1 cellular context compared by ENCODE assay signal in the genomic region with DNA sequence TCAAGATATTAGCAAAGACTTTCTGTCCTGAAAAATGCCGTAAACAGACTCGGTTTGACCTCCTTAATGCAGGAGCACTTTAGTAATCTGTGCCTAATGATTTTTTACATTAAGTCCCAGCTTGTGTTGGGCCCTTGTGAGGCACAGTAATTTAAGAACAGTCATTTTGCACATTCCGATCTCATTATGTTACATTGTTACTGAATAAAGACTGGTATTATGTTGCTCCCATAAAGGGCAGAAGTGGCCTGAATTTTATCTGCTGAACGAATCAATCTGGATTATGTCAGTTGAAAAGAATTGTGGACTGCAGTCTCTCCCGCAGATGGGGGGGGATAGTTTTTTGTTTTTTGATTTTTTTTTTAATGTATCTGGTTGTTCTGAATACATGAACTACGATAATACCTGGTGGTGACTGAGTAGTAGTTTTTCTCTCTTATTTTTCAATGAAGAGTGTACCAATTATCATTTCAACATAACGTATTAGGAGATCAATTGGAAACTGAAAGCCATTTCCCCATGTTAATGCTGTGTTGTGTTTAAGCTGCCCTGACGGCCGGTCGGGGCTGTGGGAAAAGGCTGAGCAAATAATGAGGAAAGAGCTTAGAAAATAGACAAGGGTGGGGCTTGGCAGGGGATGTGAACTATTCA.
TF ChIP-seq lines count a peak whose summit lies in the region.

No MANE protein-coding gene starts in this region.

TF ChIP-seq in HEK293, 187 proteins besides CTCF, POLR2A, EP300 and RAD21 (continued from another document):
- TF ChIP-seq BCL11B (tag by site-specific recombination; IDR thresholded peaks at IDR 0.05; ENCODE audit: low read depth) (no peak; the same call in 1 of the 2 replicates), ZNF549 (tag by site-specific recombination; IDR thresholded peaks at IDR 0.05) (no peak), ZNF555 (tag by site-specific recombination; conservative IDR thresholded peaks at IDR 0.05) (no peak), ZNF747 (tag by site-specific recombination; IDR thresholded peaks at IDR 0.05) (no peak), ZNF133 (tag by site-specific recombination; IDR thresholded peaks at IDR 0.05) (no peak), ZNF558 (tag by site-specific recombination; IDR thresholded peaks at IDR 0.05) (peak; percentile 71), REPIN1 (tag by site-specific recombination; IDR thresholded peaks at IDR 0.05; ENCODE audit: low read depth) (no peak), ZFP41 (tag by site-specific recombination; IDR thresholded peaks at IDR 0.05; ENCODE audit: borderline replicate concordance) (no peak), ZNF521 (tag by site-specific recombination; IDR thresholded peaks at IDR 0.05) (no peak), ZNF37A (tag by site-specific recombination; IDR thresholded peaks at IDR 0.05) (no peak), ZXDB (tag by site-specific recombination; IDR thresholded peaks at IDR 0.05) (peak; percentile 79), ZNF404 (tag by site-specific recombination; IDR thresholded peaks at IDR 0.05) (no peak), ZNF354C (tag by site-specific recombination; IDR thresholded peaks at IDR 0.05; ENCODE audit: borderline replicate concordance, low read depth) (no peak), ZNF416 (tag by site-specific recombination; IDR thresholded peaks at IDR 0.05) (no peak), KLF7 (tag by site-specific recombination; IDR thresholded peaks at IDR 0.05; ENCODE audit: borderline replicate concordance) (no peak), BCL11A (tag by site-specific recombination; IDR thresholded peaks at IDR 0.05; ENCODE audit: low read depth) (peak; percentile 90), OSR2 (tag by site-specific recombination; IDR thresholded peaks at IDR 0.05) (peak; percentile 63; the same call in 1 of the 2 replicates), ZNF837 (tag by site-specific recombination; IDR thresholded peaks at IDR 0.05) (no peak), ZNF48 (tag by site-specific recombination; IDR thresholded peaks at IDR 0.05) (no peak), ZNF157 (tag by site-specific recombination; IDR thresholded peaks at IDR 0.05) (no peak), ZNF155 (tag by site-specific recombination; IDR thresholded peaks at IDR 0.05) (no peak), ZFP69B (tag by site-specific recombination; IDR thresholded peaks at IDR 0.05) (peak; percentile 55), ZNF175 (tag by site-specific recombination; IDR thresholded peaks at IDR 0.05) (no peak), ZBTB8A (tag by site-specific recombination; IDR thresholded peaks at IDR 0.05) (peak; percentile 66; the same call in 1 of the 2 replicates), ZNF19 (tag by site-specific recombination; IDR thresholded peaks at IDR 0.05; ENCODE audit: low read depth) (no peak), YY2 (tag by site-specific recombination; IDR thresholded peaks at IDR 0.05) (no peak)
- TF ChIP-seq, protein P1, sequence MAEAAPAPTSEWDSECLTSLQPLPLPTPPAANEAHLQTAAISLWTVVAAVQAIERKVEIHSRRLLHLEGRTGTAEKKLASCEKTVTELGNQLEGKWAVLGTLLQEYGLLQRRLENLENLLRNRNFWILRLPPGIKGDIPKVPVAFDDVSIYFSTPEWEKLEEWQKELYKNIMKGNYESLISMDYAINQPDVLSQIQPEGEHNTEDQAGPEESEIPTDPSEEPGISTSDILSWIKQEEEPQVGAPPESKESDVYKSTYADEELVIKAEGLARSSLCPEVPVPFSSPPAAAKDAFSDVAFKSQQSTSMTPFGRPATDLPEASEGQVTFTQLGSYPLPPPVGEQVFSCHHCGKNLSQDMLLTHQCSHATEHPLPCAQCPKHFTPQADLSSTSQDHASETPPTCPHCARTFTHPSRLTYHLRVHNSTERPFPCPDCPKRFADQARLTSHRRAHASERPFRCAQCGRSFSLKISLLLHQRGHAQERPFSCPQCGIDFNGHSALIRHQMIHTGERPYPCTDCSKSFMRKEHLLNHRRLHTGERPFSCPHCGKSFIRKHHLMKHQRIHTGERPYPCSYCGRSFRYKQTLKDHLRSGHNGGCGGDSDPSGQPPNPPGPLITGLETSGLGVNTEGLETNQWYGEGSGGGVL (tag by site-specific recombination; IDR thresholded peaks at IDR 0.05), result peak; percentile 68
- TF ChIP-seq, protein P2, sequence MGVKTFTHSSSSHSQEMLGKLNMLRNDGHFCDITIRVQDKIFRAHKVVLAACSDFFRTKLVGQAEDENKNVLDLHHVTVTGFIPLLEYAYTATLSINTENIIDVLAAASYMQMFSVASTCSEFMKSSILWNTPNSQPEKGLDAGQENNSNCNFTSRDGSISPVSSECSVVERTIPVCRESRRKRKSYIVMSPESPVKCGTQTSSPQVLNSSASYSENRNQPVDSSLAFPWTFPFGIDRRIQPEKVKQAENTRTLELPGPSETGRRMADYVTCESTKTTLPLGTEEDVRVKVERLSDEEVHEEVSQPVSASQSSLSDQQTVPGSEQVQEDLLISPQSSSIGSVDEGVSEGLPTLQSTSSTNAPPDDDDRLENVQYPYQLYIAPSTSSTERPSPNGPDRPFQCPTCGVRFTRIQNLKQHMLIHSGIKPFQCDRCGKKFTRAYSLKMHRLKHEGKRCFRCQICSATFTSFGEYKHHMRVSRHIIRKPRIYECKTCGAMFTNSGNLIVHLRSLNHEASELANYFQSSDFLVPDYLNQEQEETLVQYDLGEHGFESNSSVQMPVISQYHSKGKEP (tag by site-specific recombination; IDR thresholded peaks at IDR 0.05), result peak; percentile 60; the same call in 1 of the 2 replicates
- TF ChIP-seq, protein P3, sequence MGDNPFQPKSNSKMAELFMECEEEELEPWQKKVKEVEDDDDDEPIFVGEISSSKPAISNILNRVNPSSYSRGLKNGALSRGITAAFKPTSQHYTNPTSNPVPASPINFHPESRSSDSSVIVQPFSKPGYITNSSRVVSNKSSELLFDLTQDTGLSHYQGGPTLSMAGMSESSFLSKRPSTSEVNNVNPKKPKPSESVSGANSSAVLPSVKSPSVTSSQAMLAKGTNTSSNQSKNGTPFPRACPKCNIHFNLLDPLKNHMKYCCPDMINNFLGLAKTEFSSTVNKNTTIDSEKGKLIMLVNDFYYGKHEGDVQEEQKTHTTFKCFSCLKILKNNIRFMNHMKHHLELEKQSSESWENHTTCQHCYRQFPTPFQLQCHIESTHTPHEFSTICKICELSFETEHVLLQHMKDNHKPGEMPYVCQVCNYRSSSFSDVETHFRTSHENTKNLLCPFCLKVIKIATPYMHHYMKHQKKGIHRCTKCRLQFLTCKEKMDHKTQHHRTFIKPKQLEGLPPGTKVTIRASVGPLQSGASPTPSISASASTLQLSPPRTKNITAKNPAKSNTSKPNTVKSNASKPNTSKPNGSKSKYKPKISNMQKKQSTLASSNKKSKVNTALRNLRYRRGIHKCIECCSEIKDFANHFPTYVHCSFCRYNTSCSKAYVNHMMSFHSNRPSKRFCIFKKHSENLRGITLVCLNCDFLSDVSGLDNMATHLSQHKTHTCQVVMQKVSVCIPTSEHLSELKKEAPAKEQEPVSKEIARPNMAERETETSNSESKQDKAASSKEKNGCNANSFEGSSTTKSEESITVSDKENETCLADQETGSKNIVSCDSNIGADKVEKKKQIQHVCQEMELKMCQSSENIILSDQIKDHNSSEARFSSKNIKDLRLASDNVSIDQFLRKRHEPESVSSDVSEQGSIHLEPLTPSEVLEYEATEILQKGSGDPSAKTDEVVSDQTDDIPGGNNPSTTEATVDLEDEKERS (tag by site-specific recombination; IDR thresholded peaks at IDR 0.05), result no peak
- TF ChIP-seq, protein P4, sequence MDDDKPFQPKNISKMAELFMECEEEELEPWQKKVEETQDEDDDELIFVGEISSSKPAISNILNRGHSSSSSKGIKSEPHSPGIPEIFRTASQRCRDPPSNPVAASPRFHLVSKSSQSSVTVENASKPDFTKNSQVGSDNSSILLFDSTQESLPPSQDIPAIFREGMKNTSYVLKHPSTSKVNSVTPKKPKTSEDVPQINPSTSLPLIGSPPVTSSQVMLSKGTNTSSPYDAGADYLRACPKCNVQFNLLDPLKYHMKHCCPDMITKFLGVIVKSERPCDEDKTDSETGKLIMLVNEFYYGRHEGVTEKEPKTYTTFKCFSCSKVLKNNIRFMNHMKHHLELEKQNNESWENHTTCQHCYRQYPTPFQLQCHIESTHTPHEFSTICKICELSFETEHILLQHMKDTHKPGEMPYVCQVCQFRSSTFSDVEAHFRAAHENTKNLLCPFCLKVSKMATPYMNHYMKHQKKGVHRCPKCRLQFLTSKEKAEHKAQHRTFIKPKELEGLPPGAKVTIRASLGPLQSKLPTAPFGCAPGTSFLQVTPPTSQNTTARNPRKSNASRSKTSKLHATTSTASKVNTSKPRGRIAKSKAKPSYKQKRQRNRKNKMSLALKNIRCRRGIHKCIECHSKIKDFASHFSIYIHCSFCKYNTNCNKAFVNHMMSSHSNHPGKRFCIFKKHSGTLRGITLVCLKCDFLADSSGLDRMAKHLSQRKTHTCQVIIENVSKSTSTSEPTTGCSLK (tag by site-specific recombination; IDR thresholded peaks at IDR 0.05), result no peak
- TF ChIP-seq, protein P5, sequence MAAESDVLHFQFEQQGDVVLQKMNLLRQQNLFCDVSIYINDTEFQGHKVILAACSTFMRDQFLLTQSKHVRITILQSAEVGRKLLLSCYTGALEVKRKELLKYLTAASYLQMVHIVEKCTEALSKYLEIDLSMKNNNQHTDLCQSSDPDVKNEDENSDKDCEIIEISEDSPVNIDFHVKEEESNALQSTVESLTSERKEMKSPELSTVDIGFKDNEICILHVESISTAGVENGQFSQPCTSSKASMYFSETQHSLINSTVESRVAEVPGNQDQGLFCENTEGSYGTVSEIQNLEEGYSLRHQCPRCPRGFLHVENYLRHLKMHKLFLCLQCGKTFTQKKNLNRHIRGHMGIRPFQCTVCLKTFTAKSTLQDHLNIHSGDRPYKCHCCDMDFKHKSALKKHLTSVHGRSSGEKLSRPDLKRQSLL (tag by site-specific recombination; IDR thresholded peaks at IDR 0.05), result no peak
- TF ChIP-seq, protein P6, sequence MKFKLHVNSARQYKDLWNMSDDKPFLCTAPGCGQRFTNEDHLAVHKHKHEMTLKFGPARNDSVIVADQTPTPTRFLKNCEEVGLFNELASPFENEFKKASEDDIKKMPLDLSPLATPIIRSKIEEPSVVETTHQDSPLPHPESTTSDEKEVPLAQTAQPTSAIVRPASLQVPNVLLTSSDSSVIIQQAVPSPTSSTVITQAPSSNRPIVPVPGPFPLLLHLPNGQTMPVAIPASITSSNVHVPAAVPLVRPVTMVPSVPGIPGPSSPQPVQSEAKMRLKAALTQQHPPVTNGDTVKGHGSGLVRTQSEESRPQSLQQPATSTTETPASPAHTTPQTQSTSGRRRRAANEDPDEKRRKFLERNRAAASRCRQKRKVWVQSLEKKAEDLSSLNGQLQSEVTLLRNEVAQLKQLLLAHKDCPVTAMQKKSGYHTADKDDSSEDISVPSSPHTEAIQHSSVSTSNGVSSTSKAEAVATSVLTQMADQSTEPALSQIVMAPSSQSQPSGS (tag by site-specific recombination; IDR thresholded peaks at IDR 0.05; ENCODE audit: low read depth), result no peak
- TF ChIP-seq, protein P7, sequence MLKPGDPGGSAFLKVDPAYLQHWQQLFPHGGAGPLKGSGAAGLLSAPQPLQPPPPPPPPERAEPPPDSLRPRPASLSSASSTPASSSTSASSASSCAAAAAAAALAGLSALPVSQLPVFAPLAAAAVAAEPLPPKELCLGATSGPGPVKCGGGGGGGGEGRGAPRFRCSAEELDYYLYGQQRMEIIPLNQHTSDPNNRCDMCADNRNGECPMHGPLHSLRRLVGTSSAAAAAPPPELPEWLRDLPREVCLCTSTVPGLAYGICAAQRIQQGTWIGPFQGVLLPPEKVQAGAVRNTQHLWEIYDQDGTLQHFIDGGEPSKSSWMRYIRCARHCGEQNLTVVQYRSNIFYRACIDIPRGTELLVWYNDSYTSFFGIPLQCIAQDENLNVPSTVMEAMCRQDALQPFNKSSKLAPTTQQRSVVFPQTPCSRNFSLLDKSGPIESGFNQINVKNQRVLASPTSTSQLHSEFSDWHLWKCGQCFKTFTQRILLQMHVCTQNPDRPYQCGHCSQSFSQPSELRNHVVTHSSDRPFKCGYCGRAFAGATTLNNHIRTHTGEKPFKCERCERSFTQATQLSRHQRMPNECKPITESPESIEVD (tag by site-specific recombination; IDR thresholded peaks at IDR 0.05), result peak; percentile 94
- TF ChIP-seq, protein P8, sequence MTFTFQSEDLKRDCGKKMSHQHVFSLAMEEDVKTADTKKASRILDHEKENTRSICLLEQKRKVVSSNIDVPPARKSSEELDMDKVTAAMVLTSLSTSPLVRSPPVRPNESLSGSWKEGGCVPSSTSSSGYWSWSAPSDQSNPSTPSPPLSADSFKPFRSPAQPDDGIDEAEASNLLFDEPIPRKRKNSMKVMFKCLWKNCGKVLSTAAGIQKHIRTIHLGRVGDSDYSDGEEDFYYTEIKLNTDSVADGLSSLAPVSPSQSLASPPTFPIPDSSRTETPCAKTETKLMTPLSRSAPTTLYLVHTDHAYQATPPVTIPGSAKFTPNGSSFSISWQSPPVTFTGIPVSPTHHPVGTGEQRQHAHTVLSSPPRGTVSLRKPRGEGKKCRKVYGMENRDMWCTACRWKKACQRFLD (tag by site-specific recombination; IDR thresholded peaks at IDR 0.05), result no peak
- TF ChIP-seq, protein P9, sequence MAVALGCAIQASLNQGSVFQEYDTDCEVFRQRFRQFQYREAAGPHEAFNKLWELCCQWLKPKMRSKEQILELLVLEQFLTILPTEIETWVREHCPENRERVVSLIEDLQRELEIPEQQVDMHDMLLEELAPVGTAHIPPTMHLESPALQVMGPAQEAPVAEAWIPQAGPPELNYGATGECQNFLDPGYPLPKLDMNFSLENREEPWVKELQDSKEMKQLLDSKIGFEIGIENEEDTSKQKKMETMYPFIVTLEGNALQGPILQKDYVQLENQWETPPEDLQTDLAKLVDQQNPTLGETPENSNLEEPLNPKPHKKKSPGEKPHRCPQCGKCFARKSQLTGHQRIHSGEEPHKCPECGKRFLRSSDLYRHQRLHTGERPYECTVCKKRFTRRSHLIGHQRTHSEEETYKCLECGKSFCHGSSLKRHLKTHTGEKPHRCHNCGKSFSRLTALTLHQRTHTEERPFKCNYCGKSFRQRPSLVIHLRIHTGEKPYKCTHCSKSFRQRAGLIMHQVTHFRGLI (tag by site-specific recombination; IDR thresholded peaks at IDR 0.05), result peak; percentile 23; the same call in 1 of the 2 replicates
- TF ChIP-seq, protein P10, sequence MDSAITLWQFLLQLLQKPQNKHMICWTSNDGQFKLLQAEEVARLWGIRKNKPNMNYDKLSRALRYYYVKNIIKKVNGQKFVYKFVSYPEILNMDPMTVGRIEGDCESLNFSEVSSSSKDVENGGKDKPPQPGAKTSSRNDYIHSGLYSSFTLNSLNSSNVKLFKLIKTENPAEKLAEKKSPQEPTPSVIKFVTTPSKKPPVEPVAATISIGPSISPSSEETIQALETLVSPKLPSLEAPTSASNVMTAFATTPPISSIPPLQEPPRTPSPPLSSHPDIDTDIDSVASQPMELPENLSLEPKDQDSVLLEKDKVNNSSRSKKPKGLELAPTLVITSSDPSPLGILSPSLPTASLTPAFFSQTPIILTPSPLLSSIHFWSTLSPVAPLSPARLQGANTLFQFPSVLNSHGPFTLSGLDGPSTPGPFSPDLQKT (IDR thresholded peaks at IDR 0.05; ENCODE audit: borderline replicate concordance, low read depth, low read length), result no peak
- TF ChIP-seq, protein P11, sequence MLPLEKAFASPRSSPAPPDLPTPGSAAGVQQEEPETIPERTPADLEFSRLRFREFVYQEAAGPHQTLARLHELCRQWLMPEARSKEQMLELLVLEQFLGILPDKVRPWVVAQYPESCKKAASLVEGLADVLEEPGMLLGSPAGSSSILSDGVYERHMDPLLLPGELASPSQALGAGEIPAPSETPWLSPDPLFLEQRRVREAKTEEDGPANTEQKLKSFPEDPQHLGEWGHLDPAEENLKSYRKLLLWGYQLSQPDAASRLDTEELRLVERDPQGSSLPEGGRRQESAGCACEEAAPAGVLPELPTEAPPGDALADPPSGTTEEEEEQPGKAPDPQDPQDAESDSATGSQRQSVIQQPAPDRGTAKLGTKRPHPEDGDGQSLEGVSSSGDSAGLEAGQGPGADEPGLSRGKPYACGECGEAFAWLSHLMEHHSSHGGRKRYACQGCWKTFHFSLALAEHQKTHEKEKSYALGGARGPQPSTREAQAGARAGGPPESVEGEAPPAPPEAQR (tag by site-specific recombination; IDR thresholded peaks at IDR 0.05), result no peak
